Comparison of ENCODE assay signal across 8 cellular contexts in genomic region chr17:35368086-35368824, GRCh38. TPM values are rescaled to one million over a fixed set of nuclear protein-coding genes. Genes with fewer than 3 reads are reported as not detected.
DNase-seq lines count a peak whose midpoint lies in the region; ATAC-seq, FAIRE-seq and TF ChIP-seq lines count a peak whose summit lies in the region.

No MANE protein-coding gene starts in this region.

- no peak overlapping the region for H3K4me3 ChIP-seq in Jurkat, Clone E6-1 (ENCODE audit: low read length)
- H3K4me3 ChIP-seq in upper lobe of left lung = no peak overlapping the region

- no peak for TF ChIP-seq EP300 in upper lobe of left lung (IDR thresholded peaks at IDR 0.05)

- WGBS in upper lobe of left lung, 2 donors = 59 to 63% methylated on average over 4 of the region's 4 CpGs

- peak; percentile 95 for ATAC-seq in GM21619 (IDR thresholded peaks at IDR 0.05; ENCODE audit: unreplicated experiment)
- peak; percentile 79 to 92 for ATAC-seq in upper lobe of left lung (ENCODE audit: low FRiP score in 2 of 2)

- TF ChIP-seq CTCF in upper lobe of left lung (IDR thresholded peaks at IDR 0.05) = no peak

- DNase-seq in GM18507 (ENCODE audit: extremely low spot score, insufficient read length, low read depth) = no peak
- peak; percentile 63 for DNase-seq in Jurkat, Clone E6-1 (ENCODE audit: low read depth, low spot score)
- DNase-seq in caudate nucleus (lab: John Stamatoyannopoulos, UW) = peak in 7 of 61 donors; percentile 2 to 41 (median 6)
- DNase-seq in upper lobe of left lung = peak in 1 of 2 donors; percentile 42
- no peak for DNase-seq in NCI-H748 treated with DMSO at 0.1 percent for 48 hours (lab: John Stamatoyannopoulos, UW)
- DNase-seq in NCI-H82 (lab: John Stamatoyannopoulos, UW) = no peak
- DNase-seq in activated effector memory CD4-positive, alpha-beta T cell treated with anti-CD3 and anti-CD28 coated beads, Interleukin-2, amount 50 U/mL, for 16 hours = no peak

- peak overlapping the region; percentile 13 for H3K27ac ChIP-seq in caudate nucleus (ENCODE audit: low read depth, low read length)
- H3K27ac ChIP-seq in upper lobe of left lung = peak overlapping the region in 2 of 4 donors; percentile 40 to 41

- TF ChIP-seq POLR2A in upper lobe of left lung (IDR thresholded peaks at IDR 0.05) = no peak

- peaks cover 0 to 11% (median 2%) of the 10 kb centered on the region in 4 donors for H3K36me3 ChIP-seq in upper lobe of left lung

- peaks cover 0 to 2% (median 0%) of the 10 kb centered on the region in 4 donors for H3K27me3 ChIP-seq in upper lobe of left lung

- peaks cover 0 to 3% (median 0%) of the 10 kb centered on the region in 4 donors for H3K9me3 ChIP-seq in upper lobe of left lung

- FAIRE-seq in GM18507 (lab: Jason Lieb, UNC) = peak; percentile 99

- peaks cover 12 to 33% (median 19%) of the 10 kb centered on the region in 4 donors for H3K4me1 ChIP-seq in upper lobe of left lung

RNA-seq across cellular contexts. Expression of gene SLFN11, which starts 5.2 kb away (rescaled TPM):
- polyA plus RNA-seq in Jurkat, Clone E6-1 (2012; ENCODE audit: insufficient read depth, insufficient read length) = 36.4 TPM
- 100 to 1,000 TPM in 2 of 6 donors, 10 to 100 TPM in 4; 33.6 to 101 (median 57.0) TPM for total RNA-seq in upper lobe of left lung
